8 cellular contexts compared by ENCODE assay signal in the genomic region with DNA sequence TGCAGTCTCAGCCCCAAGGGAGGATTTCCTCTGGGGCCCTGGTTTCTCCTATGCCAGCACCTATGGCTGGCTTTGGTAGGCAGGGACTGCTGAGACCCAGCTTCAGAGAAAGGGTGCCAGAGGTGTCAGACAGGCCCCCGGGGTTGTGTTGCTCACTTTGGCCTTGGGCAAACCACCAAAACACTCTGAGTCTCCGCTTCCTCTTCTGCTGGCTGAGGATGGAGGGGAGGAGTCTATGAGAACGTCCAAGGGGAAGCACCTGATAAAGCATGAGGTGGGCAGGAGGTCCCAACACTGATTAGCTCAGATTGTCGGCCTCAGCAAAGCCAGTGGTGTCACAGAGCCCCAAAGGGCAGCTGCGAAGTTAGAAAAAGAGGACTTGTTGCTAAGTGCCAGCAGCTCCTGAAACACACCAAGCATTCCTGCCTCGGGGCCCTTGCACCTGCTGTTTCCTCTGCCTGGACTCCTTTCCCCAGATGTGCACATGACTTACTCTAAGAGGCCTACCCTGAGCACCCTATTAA. TPM values are rescaled to one million over a fixed set of nuclear protein-coding genes. Genes with fewer than 3 reads are reported as not detected.
DNase-seq lines count a peak whose midpoint lies in the region; ATAC-seq and TF ChIP-seq lines count a peak whose summit lies in the region.

No MANE protein-coding gene starts in this region.

- H3K9me3 Mint-ChIP-seq in natural killer cell treated with Interleukin-12 subunit alpha and Interleukin-12 subunit beta and Interleukin-15 and Interleukin-18, amount 100 ng/mL, for 72 hours: no peaks in the 10 kb centered on the region
- H3K9me3 Mint-ChIP-seq in chondrocyte (ENCODE audit: low read depth): no peaks in the 10 kb centered on the region

- ATAC-seq in GM18909 (IDR thresholded peaks at IDR 0.05; ENCODE audit: poor library complexity, unreplicated experiment) (peak; percentile 92), HG02588 (IDR thresholded peaks at IDR 0.05; ENCODE audit: unreplicated experiment) (peak; percentile 73)
- ATAC-seq in natural killer cell treated with Interleukin-12 subunit alpha and Interleukin-12 subunit beta and Interleukin-15 and Interleukin-18, amount 100 ng/mL, for 72 hours: peak; percentile 70 to 73

- H3K27me3 Mint-ChIP-seq in natural killer cell treated with Interleukin-12 subunit alpha and Interleukin-12 subunit beta and Interleukin-15 and Interleukin-18, amount 100 ng/mL, for 72 hours: no peaks in the 10 kb centered on the region
- peaks cover 2% of the 10 kb centered on the region for H3K27me3 Mint-ChIP-seq in chondrocyte (ENCODE audit: low read depth)

- TF ChIP-seq CTCF in chondrocyte (IDR thresholded peaks at IDR 0.05) (no peak), coronary artery (IDR thresholded peaks at IDR 0.05) (no peak)

- DNase-seq in MV-4-11 (lab: John Stamatoyannopoulos, UW) (peak; percentile 72), chondrocyte (ENCODE audit: low spot score) (no peak), coronary artery (ENCODE audit: low spot score) (no peak), NCI-H1417 treated with DMSO at 0.1 percent for 48 hours (lab: John Stamatoyannopoulos, UW) (no peak)
- no peak for DNase-seq in natural killer cell treated with Interleukin-12 subunit alpha and Interleukin-12 subunit beta and Interleukin-15 and Interleukin-18, amount 100 ng/mL, for 72 hours (ENCODE audit: low spot score)
- DNase-seq in activated CD4-positive, alpha-beta T cell treated with anti-CD3 and anti-CD28 coated beads, Interleukin-2, amount 50 U/mL, for 4 hours: no peak

- H3K4me1 Mint-ChIP-seq in natural killer cell treated with Interleukin-12 subunit alpha and Interleukin-12 subunit beta and Interleukin-15 and Interleukin-18, amount 100 ng/mL, for 72 hours (ENCODE audit: low read depth in 2 of 2): peaks cover 11 to 12% of the 10 kb centered on the region in 2 donors
- no peaks in the 10 kb centered on the region for H3K4me1 Mint-ChIP-seq in chondrocyte (ENCODE audit: low read depth)

- no peak overlapping the region for H3K4me3 Mint-ChIP-seq in natural killer cell treated with Interleukin-12 subunit alpha and Interleukin-12 subunit beta and Interleukin-15 and Interleukin-18, amount 100 ng/mL, for 72 hours
- no peak overlapping the region for H3K4me3 Mint-ChIP-seq in chondrocyte (ENCODE audit: unreplicated experiment)

- peaks cover 7% of the 10 kb centered on the region for H3K36me3 Mint-ChIP-seq in natural killer cell treated with Interleukin-12 subunit alpha and Interleukin-12 subunit beta and Interleukin-15 and Interleukin-18, amount 100 ng/mL, for 72 hours
- H3K36me3 Mint-ChIP-seq in chondrocyte (ENCODE audit: low read depth): no peaks in the 10 kb centered on the region

- no peak overlapping the region for H3K4me3 ChIP-seq in coronary artery

- peak overlapping the region; percentile 65 to 85 for H3K27ac Mint-ChIP-seq in natural killer cell treated with Interleukin-12 subunit alpha and Interleukin-12 subunit beta and Interleukin-15 and Interleukin-18, amount 100 ng/mL, for 72 hours
- no peak overlapping the region for H3K27ac Mint-ChIP-seq in chondrocyte (ENCODE audit: unreplicated experiment)

- no peak overlapping the region for H3K27ac ChIP-seq in coronary artery

RNA-seq across cellular contexts. Expression of gene SMTNL1, which starts 10.5 kb away (rescaled TPM):
- total RNA-seq in natural killer cell treated with Interleukin-12 subunit alpha and Interleukin-12 subunit beta and Interleukin-15 and Interleukin-18, amount 100 ng/mL, for 72 hours: not detected
- not detected in 3 replicates for total RNA-seq in chondrocyte

RNA-seq across cellular contexts. Expression of gene TIMM10, which starts 17.4 kb away (rescaled TPM):
- total RNA-seq in natural killer cell treated with Interleukin-12 subunit alpha and Interleukin-12 subunit beta and Interleukin-15 and Interleukin-18, amount 100 ng/mL, for 72 hours: 100 to 1,000 TPM in 1 of 2 donors, 10 to 100 TPM in 1; 77.6 to 131 TPM
- 37.5 to 61.6 TPM (median 43.2 TPM) in 3 replicates for total RNA-seq in chondrocyte

RNA-seq across cellular contexts. Expression of gene UBE2L6, which starts 19.6 kb away (rescaled TPM):
- 100 to 1,000 TPM in 1 of 2 donors, 10 to 100 TPM in 1; 87.8 to 101 TPM for total RNA-seq in natural killer cell treated with Interleukin-12 subunit alpha and Interleukin-12 subunit beta and Interleukin-15 and Interleukin-18, amount 100 ng/mL, for 72 hours
- 8.8 to 24.9 TPM (median 9.9 TPM) in 3 replicates for total RNA-seq in chondrocyte

RNA-seq across cellular contexts. Expression of gene SLC43A1, which starts 32.4 kb away (rescaled TPM):
- total RNA-seq in natural killer cell treated with Interleukin-12 subunit alpha and Interleukin-12 subunit beta and Interleukin-15 and Interleukin-18, amount 100 ng/mL, for 72 hours: 10 to 100 TPM in 1 of 2 donors, 1 to 10 TPM in 1; 4.2 to 16.5 TPM
- 5.2 to 5.6 TPM (median 5.3 TPM) in 3 replicates for total RNA-seq in chondrocyte

RNA-seq across cellular contexts. Expression of gene SERPING1, which starts 49.6 kb away (rescaled TPM):
- total RNA-seq in natural killer cell treated with Interleukin-12 subunit alpha and Interleukin-12 subunit beta and Interleukin-15 and Interleukin-18, amount 100 ng/mL, for 72 hours: not detected
- 1.8 to 4.6 TPM (median 4.5 TPM) in 3 replicates for total RNA-seq in chondrocyte
